Comparison of ENCODE assay signal across 15 cellular contexts in the genomic region with DNA sequence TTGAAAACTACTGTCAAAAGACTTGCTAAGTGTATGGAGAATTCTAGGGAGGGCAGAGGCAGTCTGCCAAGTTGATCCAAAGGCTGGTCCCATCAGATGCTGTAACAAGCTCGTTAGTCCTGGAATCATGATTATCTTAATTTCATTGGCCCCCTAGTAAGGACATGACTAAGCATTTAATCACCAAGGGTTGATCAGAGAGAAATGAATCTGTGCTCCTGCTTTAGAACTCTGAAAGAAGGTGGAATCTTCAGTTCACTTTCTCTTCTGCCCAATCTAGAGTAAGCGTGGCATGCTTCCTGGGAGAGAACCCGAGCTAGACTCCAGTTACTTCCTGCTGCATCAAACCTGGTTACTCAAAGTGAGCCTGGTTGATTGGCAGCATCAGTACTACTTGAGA. TPM values are rescaled to one million over a fixed set of nuclear protein-coding genes. Genes with fewer than 3 reads are reported as not detected.
DNase-seq lines count a peak whose midpoint lies in the region; ATAC-seq, FAIRE-seq and TF ChIP-seq lines count a peak whose summit lies in the region.
"Had no signal": no experiment of that assay in that cellular context is flagged by ENCODE, and none has a peak within 500 bp of the region (broad histone marks: within the 10 kb centered on the region; RNA-seq: fewer than 3 reads in every experiment).

No MANE protein-coding gene starts in this region.

- ATAC-seq in PC-3 (no peak), left ventricle myocardium superior (no peak)

- BruUV-seq in PC-3 (replicated peaks; lab: Mats Ljungman, UMichigan) = no TSS peak

- no peaks in the 10 kb centered on the region for H4K20me1 ChIP-seq in PC-3 (ENCODE audit: low read length)
- H4K20me1 ChIP-seq in fibroblast of lung (ENCODE audit: control insufficient read depth, extremely low read depth, insufficient read depth, low read length) = no peaks in the 10 kb centered on the region

- no peaks in the 10 kb centered on the region for H3K79me2 ChIP-seq in PC-3 (ENCODE audit: low read length)
- no peaks in the 10 kb centered on the region for H3K79me2 ChIP-seq in fibroblast of lung (ENCODE audit: control insufficient read depth, insufficient read depth, low read length)

- no peak overlapping the region for H3K4me3 ChIP-seq in GM12865 (ENCODE audit: low read depth, low read length)
- H3K4me3 ChIP-seq in PC-3 (ENCODE audit: low read length) = no peak overlapping the region
- H3K4me3 ChIP-seq in fibroblast of lung (replicated peaks in 1 of 4; ENCODE audit: control extremely low read depth in 1 of 4, insufficient read depth in 1 of 4, low read depth in 3 of 4, low read length in 4 of 4) = no peak overlapping the region
- no peak overlapping the region for H3K4me3 ChIP-seq in small intestine (ENCODE audit: low read depth in 1 of 2, low read length in 2 of 2)
- H3K4me3 ChIP-seq: pancreas had no signal

- H3K9me3 ChIP-seq in PC-3 (ENCODE audit: low read length) (no peaks in the 10 kb centered on the region), fibroblast of lung (ENCODE audit: control insufficient read depth, insufficient read depth, low read depth, low read length) (no peaks in the 10 kb centered on the region), small intestine (ENCODE audit: control insufficient read depth, low read depth) (no peaks in the 10 kb centered on the region)
- H3K9me3 ChIP-seq: pancreas had no signal

- H3K4me2 ChIP-seq in PC-3 (ENCODE audit: low read length) (no peak overlapping the region), fibroblast of lung (ENCODE audit: extremely low read depth, insufficient read depth, low read length) (no peak overlapping the region)

- POLR2A ChIA-PET in PC-3 (lab: Charles Lee; ENCODE audit: unreplicated experiment) = no interaction called here

- no peaks in the 10 kb centered on the region for H3K27me3 ChIP-seq in PC-3 (ENCODE audit: low read length)
- no peaks in the 10 kb centered on the region for H3K27me3 ChIP-seq in fibroblast of lung (ENCODE audit: control insufficient read depth, insufficient read depth, low read length)
- H3K27me3 ChIP-seq in small intestine (ENCODE audit: control insufficient read depth in 2 of 2, insufficient read depth in 2 of 2, low read length in 2 of 2) = no peaks in the 10 kb centered on the region
- H3K27me3 ChIP-seq: pancreas had no signal

- CTCF ChIA-PET in PC-3 (lab: Charles Lee) = no interaction called here

- H3K36me3 ChIP-seq in PC-3 (ENCODE audit: low read depth, low read length) (no peaks in the 10 kb centered on the region), fibroblast of lung (ENCODE audit: control insufficient read depth, insufficient read depth, low read length) (no peaks in the 10 kb centered on the region), small intestine (ENCODE audit: control insufficient read depth in 2 of 2, insufficient read depth in 2 of 2, low read length in 2 of 2) (no peaks in the 10 kb centered on the region)
- H3K36me3 ChIP-seq: pancreas had no signal

- H3K27ac ChIP-seq in PC-3 (ENCODE audit: low read length) (no peak overlapping the region), fibroblast of lung (ENCODE audit: insufficient read depth, low read length) (no peak overlapping the region), small intestine (ENCODE audit: low read depth in 1 of 2, low read length in 1 of 2) (no peak overlapping the region)

- no peaks in the 10 kb centered on the region for H3K9me2 ChIP-seq in PC-3 (replicated peaks; ENCODE audit: low read length)

- H3K9ac ChIP-seq in PC-3 (ENCODE audit: low read length) = no peak overlapping the region
- no peak overlapping the region for H3K9ac ChIP-seq in fibroblast of lung (ENCODE audit: insufficient read depth, low read length)

- no peak for TF ChIP-seq CTCF in GM12865 (IDR thresholded peaks at IDR 0.05; ENCODE audit: insufficient read depth, low read depth, low read length, missing control alignments)
- no peak for TF ChIP-seq CTCF in PC-3 (conservative IDR thresholded peaks at IDR 0.05; ENCODE audit: low read depth, low read length)
- no peak for TF ChIP-seq CTCF in fibroblast of lung (conservative IDR thresholded peaks at IDR 0.05 in 1 of 2, IDR thresholded peaks at IDR 0.05 in 1 of 2; ENCODE audit: low read depth in 1 of 2, low read length in 2 of 2)

- 44 to 62% (median 51%) methylated on average over 3 of the region's 3 CpGs for WGBS in small intestine, 3 donors

- no peak overlapping the region for H2AFZ ChIP-seq in PC-3 (ENCODE audit: low read length)
- H2AFZ ChIP-seq in fibroblast of lung (ENCODE audit: low read length) = no peak overlapping the region

- intact Hi-C loops in PC-3 (cut with micrococcal nuclease) (no loop called here), left ventricle myocardium superior (cut with micrococcal nuclease) (no loop called here)

- FAIRE-seq in small intestine (lab: Jason Lieb, UNC) = no peak
- FAIRE-seq: pancreas had no signal

- H3F3A ChIP-seq in PC-3 (ENCODE audit: low read length, unreplicated experiment) = no peaks in the 10 kb centered on the region

- DNase-seq in GM12865 (ENCODE audit: low read depth) (peak; percentile 63), PC-3 (peak; percentile 27), fibroblast of lung (ENCODE audit: low read depth in 2 of 2) (peak; percentile 32 to 56), small intestine (peak; percentile 12), left ventricle myocardium superior (no peak), NCI-H510A treated with DMSO at 0.1 percent for 48 hours (lab: John Stamatoyannopoulos, UW) (no peak), AML-193 (lab: John Stamatoyannopoulos, UW) (no peak)
- DNase-seq: activated naive CD4-positive, alpha-beta T cell treated with anti-CD3 and anti-CD28 coated beads, Interleukin-2, amount 10 ng/mL, durations not matched to agents 7 days and 5 days; C1 segment of cervical spinal cord; dermis blood vessel endothelial cell; DMS53; hippocampal formation; NCI-H187 treated with DMSO at 0.1 percent for 48 hours; NCI-H524 treated with DMSO at 0.1 percent for 48 hours had no signal

- H3K4me1 ChIP-seq in PC-3 (ENCODE audit: insufficient read depth, low read length) (peaks cover 12% of the 10 kb centered on the region), fibroblast of lung (ENCODE audit: control insufficient read depth, extremely low read depth, insufficient read depth, low read length) (no peaks in the 10 kb centered on the region), small intestine (ENCODE audit: control insufficient read depth in 2 of 2, insufficient read depth in 1 of 2, low read depth in 1 of 2, low read length in 1 of 2) (peaks cover 0 to 5% of the 10 kb centered on the region in 2 donors)

RNA-seq across cellular contexts. Expression of gene LYPD6B, which starts 26.7 kb away (rescaled TPM):
- total RNA-seq in PC-3 (2014; rRNA removed) (1.9 and 2.0 TPM in 2 replicates), fibroblast of lung (not detected in 2 replicates), left ventricle myocardium superior (not detected)
- polyA plus RNA-seq in fibroblast of lung (0.11 TPM in 1 of 2 replicates, not detected in the other), small intestine (10 to 100 TPM in 2 of 3 donors, 1 to 10 TPM in 1; 4.4 to 28.0 (median 11.1) TPM)
- polyA plus RNA-seq in fibroblast of lung (2012) = not detected in 2 replicates
- not detected in 2 replicates for polyA minus RNA-seq in fibroblast of lung (ENCODE audit: low replicate concordance)
- total RNA-seq: dermis blood vessel endothelial cell had no signal

Comparison
In these comparisons a context has a peak if more than half of its experiments do, and no peak if none do; other contexts are left out.
1. DNase-seq: peak in GM12865 (single experiment), PC-3 (single experiment), fibroblast of lung (2 of 2) and small intestine (single experiment); none in left ventricle myocardium superior (single experiment), NCI-H510A treated with DMSO at 0.1 percent for 48 hours (single experiment) and AML-193 (0 of 2).